13 cellular contexts compared by ENCODE assay signal in the genomic region with DNA sequence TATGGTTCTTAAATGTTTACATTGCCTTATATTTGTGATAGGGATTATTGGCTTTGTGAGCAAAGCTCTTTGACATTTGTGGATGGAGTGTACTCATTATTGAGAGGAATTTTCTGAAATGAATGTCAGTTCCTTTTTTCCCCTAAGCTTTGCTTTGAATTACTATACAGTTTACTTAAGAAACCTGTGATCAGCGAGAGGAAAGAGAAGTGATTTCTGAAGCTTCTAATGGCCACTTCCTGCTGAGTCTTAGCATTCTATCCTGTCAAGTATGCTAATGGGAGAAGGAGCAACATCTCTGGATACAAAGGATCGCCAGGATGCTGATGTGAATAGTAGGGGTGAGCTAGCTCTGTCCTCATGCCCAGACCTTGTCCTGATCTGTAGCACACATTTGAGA. TPM values are rescaled to one million over a fixed set of nuclear protein-coding genes. Genes with fewer than 3 reads are reported as not detected.
DNase-seq lines count a peak whose midpoint lies in the region; ATAC-seq and TF ChIP-seq lines count a peak whose summit lies in the region.
"Had no signal": no experiment of that assay in that cellular context is flagged by ENCODE, and none has a peak within 500 bp of the region (broad histone marks: within the 10 kb centered on the region; RNA-seq: fewer than 3 reads in every experiment).

No MANE protein-coding gene starts in this region.

- no peaks in the 10 kb centered on the region for H3K36me3 ChIP-seq in RWPE2 (ENCODE audit: low read depth)
- no peaks in the 10 kb centered on the region for H3K36me3 ChIP-seq in neural progenitor cell

- H3K9me3 ChIP-seq in RWPE2 (ENCODE audit: severe bottlenecking), result no peaks in the 10 kb centered on the region
- no peaks in the 10 kb centered on the region for H3K9me3 ChIP-seq in neural progenitor cell (ENCODE audit: low read depth)
- H3K9me3 ChIP-seq: psoas muscle had no signal

- ATAC-seq in GM18505 (IDR thresholded peaks at IDR 0.05; ENCODE audit: unreplicated experiment), result peak; percentile 57
- peak; percentile 69 for ATAC-seq in HG02852 (IDR thresholded peaks at IDR 0.05; ENCODE audit: unreplicated experiment)
- 0 out of 3 replicates have a peak, but pooled peaks have one; percentile 34 for ATAC-seq in RWPE2 (ENCODE audit: low read depth)
- ATAC-seq in HG03135 (IDR thresholded peaks at IDR 0.05; ENCODE audit: unreplicated experiment), result no peak
- ATAC-seq in GM19395 (IDR thresholded peaks at IDR 0.05; ENCODE audit: unreplicated experiment), result no peak
- ATAC-seq in GM19452 (IDR thresholded peaks at IDR 0.05; ENCODE audit: unreplicated experiment), result no peak
- ATAC-seq: psoas muscle had no signal

- peaks cover 16% of the 10 kb centered on the region for H3K4me1 Mint-ChIP-seq in neural progenitor cell

- no peaks in the 10 kb centered on the region for H3K36me3 Mint-ChIP-seq in neural progenitor cell

- H3K4me3 ChIP-seq in RWPE2 (ENCODE audit: severe bottlenecking) (no peak overlapping the region), neural progenitor cell (no peak overlapping the region)
- H3K4me3 ChIP-seq: psoas muscle had no signal

- H3F3A ChIP-seq in neural progenitor cell (ENCODE audit: low read depth), result peaks cover 20% of the 10 kb centered on the region

- H3K27ac ChIP-seq in RWPE2 (ENCODE audit: poor library complexity, severe bottlenecking) (no peak overlapping the region), neural progenitor cell (no peak overlapping the region)
- H3K27ac ChIP-seq: psoas muscle, VCaP had no signal

- peaks cover 15% of the 10 kb centered on the region for H3K79me2 ChIP-seq in neural progenitor cell (ENCODE audit: low read depth)

- H2AFZ ChIP-seq in neural progenitor cell (replicated peaks), result no peak overlapping the region

- H3K27ac Mint-ChIP-seq in neural progenitor cell, result no peak overlapping the region

- H3K9ac ChIP-seq in neural progenitor cell, result no peak overlapping the region

- peaks cover 42% of the 10 kb centered on the region for H4K20me1 ChIP-seq in neural progenitor cell (ENCODE audit: low read depth)

- H3K4me2 ChIP-seq in neural progenitor cell, result peak overlapping the region; percentile 19

- H3K4me3 Mint-ChIP-seq in neural progenitor cell, result no peak overlapping the region
- H3K4me3 Mint-ChIP-seq: activated T-cell treated with anti-CD3 and anti-CD28 coated beads, Interleukin-2, amount 50 U/mL, for 4 hours had no signal

- DNase-seq in RWPE2 (ENCODE audit: low spot score), result no peak
- peak; percentile 63 for DNase-seq in neural progenitor cell (ENCODE audit: low spot score)
- DNase-seq in glomerular visceral epithelial cell (ENCODE audit: extremely low spot score), result no peak
- DNase-seq: activated T-cell treated with anti-CD3 and anti-CD28 coated beads, Interleukin-2, amount 50 U/mL, for 4 hours; COR-L47; NCI-H2081; psoas muscle had no signal

- H3K27me3 ChIP-seq in RWPE2 (ENCODE audit: insufficient read depth, poor library complexity, severe bottlenecking), result no peaks in the 10 kb centered on the region
- no peaks in the 10 kb centered on the region for H3K27me3 ChIP-seq in neural progenitor cell

- H3K27me3 Mint-ChIP-seq in neural progenitor cell (ENCODE audit: insufficient read depth, low read depth), result no peaks in the 10 kb centered on the region

- H3K9me3 Mint-ChIP-seq in neural progenitor cell, result no peaks in the 10 kb centered on the region
- H3K9me3 Mint-ChIP-seq: activated T-cell treated with anti-CD3 and anti-CD28 coated beads, Interleukin-2, amount 50 U/mL, for 4 hours had no signal

- H3K4me1 ChIP-seq in RWPE2 (ENCODE audit: insufficient read depth, poor library complexity, severe bottlenecking), result no peaks in the 10 kb centered on the region
- peaks cover 32% of the 10 kb centered on the region for H3K4me1 ChIP-seq in neural progenitor cell

- TF ChIP-seq CTCF in RWPE2 (IDR thresholded peaks at IDR 0.05; ENCODE audit: poor library complexity, severe bottlenecking) (no peak), neural progenitor cell (IDR thresholded peaks at IDR 0.05) (no peak)

- no peak for TF ChIP-seq POLR2A in GM18505 (IDR thresholded peaks at IDR 0.05; ENCODE audit: borderline replicate concordance, extremely low read depth, insufficient read depth, insufficient read length)

RNA-seq across cellular contexts. Expression of gene MGAT5, which starts 47.8 kb away (rescaled TPM):
- 21.2 and 28.8 TPM in 2 replicates for total RNA-seq in neural progenitor cell (ENCODE audit: low replicate concordance)

Comparison
In these comparisons a context has a peak if more than half of its experiments do, and no peak if none do; other contexts are left out.
1. ATAC-seq: peak in GM18505 (single experiment), HG02852 (single experiment) and RWPE2 (single experiment); none in HG03135 (single experiment), GM19395 (single experiment) and GM19452 (single experiment).